Comparison of ENCODE assay signal across 1 cellular context in genomic region chr2:107091163-107091864, GRCh38.
TF ChIP-seq lines count a peak whose summit lies in the region.

No MANE protein-coding gene starts in this region.

TF ChIP-seq in WTC11, 78 proteins besides CTCF, POLR2A, EP300 and RAD21 (continued from another document):
- TF ChIP-seq, protein P1, sequence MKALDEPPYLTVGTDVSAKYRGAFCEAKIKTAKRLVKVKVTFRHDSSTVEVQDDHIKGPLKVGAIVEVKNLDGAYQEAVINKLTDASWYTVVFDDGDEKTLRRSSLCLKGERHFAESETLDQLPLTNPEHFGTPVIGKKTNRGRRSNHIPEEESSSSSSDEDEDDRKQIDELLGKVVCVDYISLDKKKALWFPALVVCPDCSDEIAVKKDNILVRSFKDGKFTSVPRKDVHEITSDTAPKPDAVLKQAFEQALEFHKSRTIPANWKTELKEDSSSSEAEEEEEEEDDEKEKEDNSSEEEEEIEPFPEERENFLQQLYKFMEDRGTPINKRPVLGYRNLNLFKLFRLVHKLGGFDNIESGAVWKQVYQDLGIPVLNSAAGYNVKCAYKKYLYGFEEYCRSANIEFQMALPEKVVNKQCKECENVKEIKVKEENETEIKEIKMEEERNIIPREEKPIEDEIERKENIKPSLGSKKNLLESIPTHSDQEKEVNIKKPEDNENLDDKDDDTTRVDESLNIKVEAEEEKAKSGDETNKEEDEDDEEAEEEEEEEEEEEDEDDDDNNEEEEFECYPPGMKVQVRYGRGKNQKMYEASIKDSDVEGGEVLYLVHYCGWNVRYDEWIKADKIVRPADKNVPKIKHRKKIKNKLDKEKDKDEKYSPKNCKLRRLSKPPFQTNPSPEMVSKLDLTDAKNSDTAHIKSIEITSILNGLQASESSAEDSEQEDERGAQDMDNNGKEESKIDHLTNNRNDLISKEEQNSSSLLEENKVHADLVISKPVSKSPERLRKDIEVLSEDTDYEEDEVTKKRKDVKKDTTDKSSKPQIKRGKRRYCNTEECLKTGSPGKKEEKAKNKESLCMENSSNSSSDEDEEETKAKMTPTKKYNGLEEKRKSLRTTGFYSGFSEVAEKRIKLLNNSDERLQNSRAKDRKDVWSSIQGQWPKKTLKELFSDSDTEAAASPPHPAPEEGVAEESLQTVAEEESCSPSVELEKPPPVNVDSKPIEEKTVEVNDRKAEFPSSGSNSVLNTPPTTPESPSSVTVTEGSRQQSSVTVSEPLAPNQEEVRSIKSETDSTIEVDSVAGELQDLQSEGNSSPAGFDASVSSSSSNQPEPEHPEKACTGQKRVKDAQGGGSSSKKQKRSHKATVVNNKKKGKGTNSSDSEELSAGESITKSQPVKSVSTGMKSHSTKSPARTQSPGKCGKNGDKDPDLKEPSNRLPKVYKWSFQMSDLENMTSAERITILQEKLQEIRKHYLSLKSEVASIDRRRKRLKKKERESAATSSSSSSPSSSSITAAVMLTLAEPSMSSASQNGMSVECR (CRISPR knock-in tag; IDR thresholded peaks at IDR 0.05; ENCODE audit: borderline replicate concordance) = no peak
- TF ChIP-seq ZNF219 (CRISPR knock-in tag; IDR thresholded peaks at IDR 0.05; ENCODE audit: borderline replicate concordance) = no peak
- TF ChIP-seq, protein P2, sequence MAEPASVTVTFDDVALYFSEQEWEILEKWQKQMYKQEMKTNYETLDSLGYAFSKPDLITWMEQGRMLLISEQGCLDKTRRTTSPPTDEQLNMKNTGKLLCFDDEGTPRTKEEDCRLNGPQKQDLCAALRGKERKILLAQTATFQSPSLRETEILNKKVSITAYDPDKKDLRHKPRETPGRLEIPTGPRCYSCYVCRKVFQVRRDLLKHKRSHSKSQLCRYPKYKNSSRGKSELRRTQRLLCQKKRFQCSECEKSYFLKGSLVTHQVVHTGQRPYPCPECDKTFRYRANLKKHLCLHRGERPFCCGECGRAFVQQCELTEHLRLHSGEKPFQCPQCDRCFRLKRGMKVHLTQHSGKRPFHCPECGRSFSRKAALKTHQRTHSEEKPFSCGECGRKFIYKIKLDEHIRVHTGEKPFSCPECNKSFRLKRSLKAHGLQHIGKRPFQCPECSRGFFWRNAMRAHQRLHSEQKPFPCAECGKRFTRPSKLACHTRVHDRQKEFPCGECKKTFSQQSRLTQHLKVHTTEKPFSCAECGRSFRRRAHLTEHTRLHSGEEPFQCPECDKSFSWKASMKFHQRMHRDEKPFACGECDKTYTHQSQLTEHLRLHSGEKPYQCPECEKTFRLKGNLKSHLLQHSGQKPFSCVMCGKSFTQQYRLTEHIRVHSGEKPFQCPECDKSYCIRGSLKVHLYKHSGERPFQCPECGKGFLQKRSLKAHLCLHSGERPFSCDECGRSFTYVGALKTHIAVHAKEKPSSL (CRISPR knock-in tag; conservative IDR thresholded peaks at IDR 0.05) = no peak
- TF ChIP-seq ZNF532 (CRISPR knock-in tag; IDR thresholded peaks at IDR 0.05; ENCODE audit: borderline replicate concordance) = no peak
- no peak for TF ChIP-seq ZNF263 (CRISPR knock-in tag; IDR thresholded peaks at IDR 0.05; ENCODE audit: low read depth)
- TF ChIP-seq E2F5 (CRISPR knock-in tag; IDR thresholded peaks at IDR 0.05) = no peak
- TF ChIP-seq, protein P3, sequence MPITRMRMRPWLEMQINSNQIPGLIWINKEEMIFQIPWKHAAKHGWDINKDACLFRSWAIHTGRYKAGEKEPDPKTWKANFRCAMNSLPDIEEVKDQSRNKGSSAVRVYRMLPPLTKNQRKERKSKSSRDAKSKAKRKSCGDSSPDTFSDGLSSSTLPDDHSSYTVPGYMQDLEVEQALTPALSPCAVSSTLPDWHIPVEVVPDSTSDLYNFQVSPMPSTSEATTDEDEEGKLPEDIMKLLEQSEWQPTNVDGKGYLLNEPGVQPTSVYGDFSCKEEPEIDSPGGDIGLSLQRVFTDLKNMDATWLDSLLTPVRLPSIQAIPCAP (CRISPR knock-in tag; IDR thresholded peaks at IDR 0.05) = no peak
- no peak for TF ChIP-seq ZBTB21 (CRISPR knock-in tag; IDR thresholded peaks at IDR 0.05; ENCODE audit: borderline replicate concordance)
